In the genomic region with DNA sequence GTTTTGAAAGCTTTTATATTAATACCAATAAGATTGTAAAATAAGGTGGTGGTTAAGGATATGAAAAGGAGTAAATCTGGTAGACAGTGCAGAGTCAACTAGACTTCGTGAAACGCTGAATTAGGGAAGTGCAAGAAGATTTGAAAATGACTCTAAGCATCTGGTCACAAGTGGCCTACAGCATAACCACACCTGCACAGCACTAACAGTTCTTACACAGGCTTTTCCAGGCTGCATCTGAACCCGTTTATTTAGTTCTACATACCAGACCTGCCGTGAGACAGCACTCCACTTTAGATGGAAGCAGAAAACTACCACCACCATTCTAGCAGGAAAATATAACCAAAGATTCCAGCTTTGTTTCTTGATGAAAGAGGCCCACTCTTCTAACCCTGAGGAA, we compare ENCODE assay signal across 1 cellular context.
TF ChIP-seq lines count a peak whose summit lies in the region.

No MANE protein-coding gene starts in this region.

TF ChIP-seq in HepG2, 621 proteins besides CTCF, POLR2A, EP300 and RAD21 (continued from another document):
- TF ChIP-seq, protein P1, sequence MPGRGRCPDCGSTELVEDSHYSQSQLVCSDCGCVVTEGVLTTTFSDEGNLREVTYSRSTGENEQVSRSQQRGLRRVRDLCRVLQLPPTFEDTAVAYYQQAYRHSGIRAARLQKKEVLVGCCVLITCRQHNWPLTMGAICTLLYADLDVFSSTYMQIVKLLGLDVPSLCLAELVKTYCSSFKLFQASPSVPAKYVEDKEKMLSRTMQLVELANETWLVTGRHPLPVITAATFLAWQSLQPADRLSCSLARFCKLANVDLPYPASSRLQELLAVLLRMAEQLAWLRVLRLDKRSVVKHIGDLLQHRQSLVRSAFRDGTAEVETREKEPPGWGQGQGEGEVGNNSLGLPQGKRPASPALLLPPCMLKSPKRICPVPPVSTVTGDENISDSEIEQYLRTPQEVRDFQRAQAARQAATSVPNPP (CRISPR knock-in tag; IDR thresholded peaks at IDR 0.05) = no peak
- TF ChIP-seq CEBPB (IDR thresholded peaks at IDR 0.05; ENCODE audit: borderline replicate concordance, low read depth, low read length) = no peak
- TF ChIP-seq, protein P2, sequence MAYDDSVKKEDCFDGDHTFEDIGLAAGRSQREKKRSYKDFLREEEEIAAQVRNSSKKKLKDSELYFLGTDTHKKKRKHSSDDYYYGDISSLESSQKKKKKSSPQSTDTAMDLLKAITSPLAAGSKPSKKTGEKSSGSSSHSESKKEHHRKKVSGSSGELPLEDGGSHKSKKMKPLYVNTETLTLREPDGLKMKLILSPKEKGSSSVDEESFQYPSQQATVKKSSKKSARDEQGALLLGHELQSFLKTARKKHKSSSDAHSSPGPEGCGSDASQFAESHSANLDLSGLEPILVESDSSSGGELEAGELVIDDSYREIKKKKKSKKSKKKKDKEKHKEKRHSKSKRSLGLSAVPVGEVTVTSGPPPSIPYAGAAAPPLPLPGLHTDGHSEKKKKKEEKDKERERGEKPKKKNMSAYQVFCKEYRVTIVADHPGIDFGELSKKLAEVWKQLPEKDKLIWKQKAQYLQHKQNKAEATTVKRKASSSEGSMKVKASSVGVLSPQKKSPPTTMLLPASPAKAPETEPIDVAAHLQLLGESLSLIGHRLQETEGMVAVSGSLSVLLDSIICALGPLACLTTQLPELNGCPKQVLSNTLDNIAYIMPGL (CRISPR knock-in tag; IDR thresholded peaks at IDR 0.05; ENCODE audit: borderline replicate concordance in 1 of 2, low read depth in 1 of 2) = no peak
- TF ChIP-seq, protein P3, sequence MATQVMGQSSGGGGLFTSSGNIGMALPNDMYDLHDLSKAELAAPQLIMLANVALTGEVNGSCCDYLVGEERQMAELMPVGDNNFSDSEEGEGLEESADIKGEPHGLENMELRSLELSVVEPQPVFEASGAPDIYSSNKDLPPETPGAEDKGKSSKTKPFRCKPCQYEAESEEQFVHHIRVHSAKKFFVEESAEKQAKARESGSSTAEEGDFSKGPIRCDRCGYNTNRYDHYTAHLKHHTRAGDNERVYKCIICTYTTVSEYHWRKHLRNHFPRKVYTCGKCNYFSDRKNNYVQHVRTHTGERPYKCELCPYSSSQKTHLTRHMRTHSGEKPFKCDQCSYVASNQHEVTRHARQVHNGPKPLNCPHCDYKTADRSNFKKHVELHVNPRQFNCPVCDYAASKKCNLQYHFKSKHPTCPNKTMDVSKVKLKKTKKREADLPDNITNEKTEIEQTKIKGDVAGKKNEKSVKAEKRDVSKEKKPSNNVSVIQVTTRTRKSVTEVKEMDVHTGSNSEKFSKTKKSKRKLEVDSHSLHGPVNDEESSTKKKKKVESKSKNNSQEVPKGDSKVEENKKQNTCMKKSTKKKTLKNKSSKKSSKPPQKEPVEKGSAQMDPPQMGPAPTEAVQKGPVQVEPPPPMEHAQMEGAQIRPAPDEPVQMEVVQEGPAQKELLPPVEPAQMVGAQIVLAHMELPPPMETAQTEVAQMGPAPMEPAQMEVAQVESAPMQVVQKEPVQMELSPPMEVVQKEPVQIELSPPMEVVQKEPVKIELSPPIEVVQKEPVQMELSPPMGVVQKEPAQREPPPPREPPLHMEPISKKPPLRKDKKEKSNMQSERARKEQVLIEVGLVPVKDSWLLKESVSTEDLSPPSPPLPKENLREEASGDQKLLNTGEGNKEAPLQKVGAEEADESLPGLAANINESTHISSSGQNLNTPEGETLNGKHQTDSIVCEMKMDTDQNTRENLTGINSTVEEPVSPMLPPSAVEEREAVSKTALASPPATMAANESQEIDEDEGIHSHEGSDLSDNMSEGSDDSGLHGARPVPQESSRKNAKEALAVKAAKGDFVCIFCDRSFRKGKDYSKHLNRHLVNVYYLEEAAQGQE (IDR thresholded peaks at IDR 0.05; ENCODE audit: borderline replicate concordance in 1 of 2, low read depth in 1 of 2, low read length in 2 of 2) = no peak
- TF ChIP-seq ZNF557 (CRISPR knock-in tag; IDR thresholded peaks at IDR 0.05) = no peak
- TF ChIP-seq, protein P4, sequence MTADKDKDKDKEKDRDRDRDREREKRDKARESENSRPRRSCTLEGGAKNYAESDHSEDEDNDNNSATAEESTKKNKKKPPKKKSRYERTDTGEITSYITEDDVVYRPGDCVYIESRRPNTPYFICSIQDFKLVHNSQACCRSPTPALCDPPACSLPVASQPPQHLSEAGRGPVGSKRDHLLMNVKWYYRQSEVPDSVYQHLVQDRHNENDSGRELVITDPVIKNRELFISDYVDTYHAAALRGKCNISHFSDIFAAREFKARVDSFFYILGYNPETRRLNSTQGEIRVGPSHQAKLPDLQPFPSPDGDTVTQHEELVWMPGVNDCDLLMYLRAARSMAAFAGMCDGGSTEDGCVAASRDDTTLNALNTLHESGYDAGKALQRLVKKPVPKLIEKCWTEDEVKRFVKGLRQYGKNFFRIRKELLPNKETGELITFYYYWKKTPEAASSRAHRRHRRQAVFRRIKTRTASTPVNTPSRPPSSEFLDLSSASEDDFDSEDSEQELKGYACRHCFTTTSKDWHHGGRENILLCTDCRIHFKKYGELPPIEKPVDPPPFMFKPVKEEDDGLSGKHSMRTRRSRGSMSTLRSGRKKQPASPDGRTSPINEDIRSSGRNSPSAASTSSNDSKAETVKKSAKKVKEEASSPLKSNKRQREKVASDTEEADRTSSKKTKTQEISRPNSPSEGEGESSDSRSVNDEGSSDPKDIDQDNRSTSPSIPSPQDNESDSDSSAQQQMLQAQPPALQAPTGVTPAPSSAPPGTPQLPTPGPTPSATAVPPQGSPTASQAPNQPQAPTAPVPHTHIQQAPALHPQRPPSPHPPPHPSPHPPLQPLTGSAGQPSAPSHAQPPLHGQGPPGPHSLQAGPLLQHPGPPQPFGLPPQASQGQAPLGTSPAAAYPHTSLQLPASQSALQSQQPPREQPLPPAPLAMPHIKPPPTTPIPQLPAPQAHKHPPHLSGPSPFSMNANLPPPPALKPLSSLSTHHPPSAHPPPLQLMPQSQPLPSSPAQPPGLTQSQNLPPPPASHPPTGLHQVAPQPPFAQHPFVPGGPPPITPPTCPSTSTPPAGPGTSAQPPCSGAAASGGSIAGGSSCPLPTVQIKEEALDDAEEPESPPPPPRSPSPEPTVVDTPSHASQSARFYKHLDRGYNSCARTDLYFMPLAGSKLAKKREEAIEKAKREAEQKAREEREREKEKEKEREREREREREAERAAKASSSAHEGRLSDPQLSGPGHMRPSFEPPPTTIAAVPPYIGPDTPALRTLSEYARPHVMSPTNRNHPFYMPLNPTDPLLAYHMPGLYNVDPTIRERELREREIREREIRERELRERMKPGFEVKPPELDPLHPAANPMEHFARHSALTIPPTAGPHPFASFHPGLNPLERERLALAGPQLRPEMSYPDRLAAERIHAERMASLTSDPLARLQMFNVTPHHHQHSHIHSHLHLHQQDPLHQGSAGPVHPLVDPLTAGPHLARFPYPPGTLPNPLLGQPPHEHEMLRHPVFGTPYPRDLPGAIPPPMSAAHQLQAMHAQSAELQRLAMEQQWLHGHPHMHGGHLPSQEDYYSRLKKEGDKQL (CRISPR knock-in tag; IDR thresholded peaks at IDR 0.05; ENCODE audit: low read depth) = no peak
- TF ChIP-seq SATB2 (CRISPR knock-in tag; IDR thresholded peaks at IDR 0.05) = no peak
- TF ChIP-seq ZKSCAN1 (IDR thresholded peaks at IDR 0.05; ENCODE audit: low read length) = no peak
- no peak for TF ChIP-seq ZNF83 (CRISPR knock-in tag; IDR thresholded peaks at IDR 0.05; ENCODE audit: borderline replicate concordance)
- TF ChIP-seq SKI (IDR thresholded peaks at IDR 0.05; ENCODE audit: partially characterized antibody) = no peak
- TF ChIP-seq TCF7L2 (IDR thresholded peaks at IDR 0.05; ENCODE audit: low read depth, low read length) = no peak
- no peak for TF ChIP-seq TP53 (CRISPR knock-in tag; conservative IDR thresholded peaks at IDR 0.05)
- TF ChIP-seq ZMYM3 (CRISPR knock-in tag; IDR thresholded peaks at IDR 0.05) = no peak
- no peak for TF ChIP-seq ISX (CRISPR knock-in tag; conservative IDR thresholded peaks at IDR 0.05)
